In genomic region chr19:21850636-21851255, GRCh38 we compare ENCODE assay signal across 8 cellular contexts. TPM values are rescaled to one million over a fixed set of nuclear protein-coding genes. Genes with fewer than 3 reads are reported as not detected.
DNase-seq lines count a peak whose midpoint lies in the region; ATAC-seq and TF ChIP-seq lines count a peak whose summit lies in the region.

No MANE protein-coding gene starts in this region.

- H3K9me3 ChIP-seq in skeletal muscle satellite cell (replicated peaks; ENCODE audit: low read length) = no peaks in the 10 kb centered on the region

- H3K36me3 Mint-ChIP-seq in activated B cell treated with CpG ODN at 0.5 μM for 24 hours (ENCODE audit: low read depth) (peaks cover 31% of the 10 kb centered on the region), glutamatergic neuron (ENCODE audit: unreplicated experiment) (peaks cover 4% of the 10 kb centered on the region)

- H3K27me3 Mint-ChIP-seq in activated B cell treated with CpG ODN at 0.5 μM for 24 hours (no peaks in the 10 kb centered on the region), glutamatergic neuron (ENCODE audit: unreplicated experiment) (no peaks in the 10 kb centered on the region)

- H3K9me3 Mint-ChIP-seq in activated B cell treated with CpG ODN at 0.5 μM for 24 hours = no peaks in the 10 kb centered on the region
- peaks cover 1% of the 10 kb centered on the region for H3K9me3 Mint-ChIP-seq in glutamatergic neuron (ENCODE audit: unreplicated experiment)

- H3K4me1 ChIP-seq in skeletal muscle satellite cell (ENCODE audit: control insufficient read depth, insufficient read depth, low read length) = no peaks in the 10 kb centered on the region

- H3K4me1 Mint-ChIP-seq in activated B cell treated with CpG ODN at 0.5 μM for 24 hours (peaks cover 21% of the 10 kb centered on the region), glutamatergic neuron (ENCODE audit: low read depth, unreplicated experiment) (peaks cover 3% of the 10 kb centered on the region)

- ATAC-seq in activated B cell treated with CpG ODN at 0.5 μM for 24 hours (ENCODE audit: low read depth) (no peak), GM18909 (IDR thresholded peaks at IDR 0.05; ENCODE audit: poor library complexity, unreplicated experiment) (no peak), GM18867 (IDR thresholded peaks at IDR 0.05; ENCODE audit: unreplicated experiment) (no peak)

- H3K4me3 ChIP-seq in HFF-Myc (replicated peaks; ENCODE audit: low read depth, low read length) = peak overlapping the region; percentile 67
- peak overlapping the region; percentile 99 for H3K4me3 ChIP-seq in skeletal muscle satellite cell (ENCODE audit: low read length)

- H3K27me3 ChIP-seq in skeletal muscle satellite cell (ENCODE audit: control insufficient read depth, insufficient read depth, low read length) = no peaks in the 10 kb centered on the region

- peak overlapping the region; percentile 95 for H3K4me3 Mint-ChIP-seq in activated B cell treated with CpG ODN at 0.5 μM for 24 hours
- peak overlapping the region; percentile 90 for H3K4me3 Mint-ChIP-seq in glutamatergic neuron (ENCODE audit: unreplicated experiment)

- peak overlapping the region; percentile 89 for H3K4me2 ChIP-seq in skeletal muscle satellite cell (ENCODE audit: low read length)

- CTCF ChIA-PET in activated B cell treated with CpG ODN at 0.5 μM for 24 hours (lab: Charles Lee) = interaction anchor here (1.5 kb wide), 1 partner anchor 14 kb away, joined by 5 read pairs; the partner anchor contains the start of gene ZNF43

- no peak for TF ChIP-seq CTCF in HFF-Myc (IDR thresholded peaks at IDR 0.05; ENCODE audit: low read depth, low read length, missing control alignments)
- no peak for TF ChIP-seq CTCF in activated B cell treated with CpG ODN at 0.5 μM for 24 hours (IDR thresholded peaks at IDR 0.05)
- no peak for TF ChIP-seq CTCF in glutamatergic neuron (IDR thresholded peaks at IDR 0.05; ENCODE audit: partially characterized antibody, unreplicated experiment)

- POLR2A ChIA-PET in activated B cell treated with CpG ODN at 0.5 μM for 24 hours (lab: Charles Lee) = interaction anchor here (0.7 to 3.0 kb wide), 3 partner anchors 15 to 345 kb away, joined by 7 to 63 read pairs (median 9); partner anchors contain the start of genes ZNF257, ZNF429 and ZNF43

- peaks cover 19% of the 10 kb centered on the region for H3K36me3 ChIP-seq in skeletal muscle satellite cell (ENCODE audit: insufficient read depth, low read length)

- DNase-seq in HFF-Myc (ENCODE audit: extremely low read depth, low read depth) = no peak
- no peak for DNase-seq in activated B cell treated with CpG ODN at 0.5 μM for 24 hours
- no peak for DNase-seq in glutamatergic neuron
- DNase-seq in DMS153 (lab: John Stamatoyannopoulos, UW) = no peak
- no peak for DNase-seq in anterior cingulate cortex (lab: John Stamatoyannopoulos, UW)

- intact Hi-C loops in activated B cell treated with CpG ODN at 0.5 μM for 24 hours (cut with micrococcal nuclease) = loop anchor here (5.0 to 10.0 kb wide), 3 partner anchors 83 to 1283 kb away; partner anchors contain the start of genes ZNF100, ZNF257 and ZNF737

- peak overlapping the region; percentile 89 for H3K9ac ChIP-seq in skeletal muscle satellite cell (ENCODE audit: low read depth, low read length)

- H3K27ac Mint-ChIP-seq in activated B cell treated with CpG ODN at 0.5 μM for 24 hours (peak overlapping the region; percentile 31), glutamatergic neuron (ENCODE audit: unreplicated experiment) (no peak overlapping the region)

RNA-seq across cellular contexts. Expression of gene ZNF43, which starts 14.8 kb away (rescaled TPM):
- total RNA-seq in activated B cell treated with CpG ODN at 0.5 μM for 24 hours (41.8 and 52.4 TPM in 2 replicates), glutamatergic neuron (ENCODE audit: unreplicated experiment) (55.1 TPM)
- 6.6 and 10.1 TPM in 2 replicates for total RNA-seq in skeletal muscle satellite cell (2012; rRNA removed)
